In the genomic region with DNA sequence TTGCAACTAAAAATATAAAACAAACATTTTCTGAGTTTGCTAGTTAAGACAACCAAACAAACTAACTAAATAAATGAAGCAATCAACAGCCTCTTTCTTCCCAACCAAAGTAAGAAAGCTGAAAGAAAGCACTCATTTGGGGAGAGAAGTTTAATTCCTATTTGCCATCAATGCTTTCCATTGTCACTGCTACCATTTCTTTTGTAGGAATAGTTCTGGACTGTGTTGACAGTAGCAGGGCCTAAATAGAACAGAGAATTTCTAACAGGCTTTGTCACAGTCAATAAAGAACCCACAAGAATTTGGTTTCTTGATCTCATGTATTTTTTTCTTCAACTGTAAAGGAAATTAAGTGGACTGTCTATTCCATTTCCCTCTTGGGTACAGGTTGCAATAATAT, we compare ENCODE assay signal across 28 cellular contexts.
"Had no signal": no experiment of that assay in that cellular context is flagged by ENCODE, and none has a peak within 500 bp of the region (broad histone marks: within the 10 kb centered on the region; RNA-seq: fewer than 3 reads in every experiment).

No MANE protein-coding gene starts in this region.

- DNase-seq: hypothalamus; immature natural killer cell; kidney; left colon; left lung; lower lobe of right lung; mammary epithelial cell; mesenchymal stem cell; naive thymus-derived CD8-positive, alpha-beta T cell; nucleus accumbens; pancreas; posterior cingulate gyrus; retina; right cardiac atrium; spleen; stimulated activated CD4-positive, alpha-beta T cell treated with anti-CD3 and anti-CD28 coated beads, Interleukin-4, amount 100 ng/mL, for 24 hours; stimulated activated CD8-positive, alpha-beta memory T cell treated with anti-CD3 and anti-CD28 coated beads, Interleukin-4, amount 100 ng/mL, for 48 hours; stimulated activated naive CD4-positive, alpha-beta T cell treated with Interleukin-2 at 50 U/mL for 16 hours; stimulated activated naive CD8-positive, alpha-beta T cell treated with anti-CD3 and anti-CD28 coated beads, Interleukin-15, amount 100 ng/mL, for 72 hours; substantia nigra; tibial artery; trophoblast cell; upper lobe of right lung had no signal

- H3K27ac ChIP-seq: left lung, lower lobe of right lung, pancreas, prostate gland, skin epidermis, spleen, thoracic aorta, tibial artery, upper lobe of right lung had no signal

- H3K36me3 ChIP-seq: left lung, lower lobe of right lung, pancreas, prostate gland, spleen, thoracic aorta, tibial artery, upper lobe of right lung had no signal

- H3K4me3 ChIP-seq: left lung, lower lobe of right lung, pancreas, prostate gland, skin epidermis, spleen, thoracic aorta, tibial artery, upper lobe of right lung had no signal

- H3K4me1 ChIP-seq: left lung, lower lobe of right lung, pancreas, prostate gland, spleen, tibial artery, upper lobe of right lung had no signal

- H3K27me3 ChIP-seq: left lung, pancreas, spleen, tibial artery, upper lobe of right lung had no signal

- ATAC-seq: left colon; left lung; lower lobe of right lung; naive thymus-derived CD8-positive, alpha-beta T cell; pancreas; right cardiac atrium; sciatic nerve; stimulated activated memory B cell treated with anti-CD40 and anti-IgM and Interleukin-4, amounts not matched to agents 10 μg/mL and 1 μg/mL and 100 μg/mL, for 72 hours; stimulated activated naive CD8-positive, alpha-beta T cell treated with anti-CD3 and anti-CD28 coated beads, Interleukin-15, amount 100 ng/mL, for 72 hours; upper lobe of right lung had no signal

- H3K9me3 ChIP-seq: lower lobe of right lung, pancreas, prostate gland, thoracic aorta, tibial artery, upper lobe of right lung had no signal
